In genomic region chr2:11784747-11785610, GRCh38 we compare ENCODE assay signal across 8 cellular contexts. TPM values are rescaled to one million over a fixed set of nuclear protein-coding genes. Genes with fewer than 3 reads are reported as not detected.
DNase-seq lines count a peak whose midpoint lies in the region; ATAC-seq, FAIRE-seq and TF ChIP-seq lines count a peak whose summit lies in the region.

No MANE protein-coding gene starts in this region.

- TF ChIP-seq CTCF in parathyroid adenoma (IDR thresholded peaks at IDR 0.05), result peak; percentile 73

- H3K4me1 Mint-ChIP-seq in activated naive CD8-positive, alpha-beta T cell treated with anti-CD3 and anti-CD28 coated beads for 36 hours, result no peaks in the 10 kb centered on the region

- H3K9me3 Mint-ChIP-seq in activated naive CD8-positive, alpha-beta T cell treated with anti-CD3 and anti-CD28 coated beads for 36 hours, result no peaks in the 10 kb centered on the region

- intact Hi-C loops in Right ventricle myocardium superior (cut with DNase I), result loop anchor here (5.0 kb wide), 1 partner anchor 93 kb away; no protein-coding TSS in a partner anchor

- H3K79me2 ChIP-seq in parathyroid adenoma, result peaks cover 22% of the 10 kb centered on the region

- no peak overlapping the region for H3K4me2 ChIP-seq in parathyroid adenoma (ENCODE audit: low read length)

- ATAC-seq in Right ventricle myocardium superior (ENCODE audit: poor library complexity), result peak; percentile 83
- ATAC-seq in HG03378 (IDR thresholded peaks at IDR 0.05; ENCODE audit: unreplicated experiment), result no peak
- ATAC-seq in HG02678 (IDR thresholded peaks at IDR 0.05; ENCODE audit: unreplicated experiment), result no peak

- no peak overlapping the region for H3K4me3 Mint-ChIP-seq in activated naive CD8-positive, alpha-beta T cell treated with anti-CD3 and anti-CD28 coated beads for 36 hours

- DNase-seq in GM19239 (ENCODE audit: insufficient read length, low spot score) (peak; percentile 39), SJCRH30 (peak; percentile 11 to 20), Right ventricle myocardium superior (no peak), SIG-M5 (lab: John Stamatoyannopoulos, UW) (no peak)
- peak; percentile 48 for DNase-seq in activated naive CD8-positive, alpha-beta T cell treated with anti-CD3 and anti-CD28 coated beads for 36 hours

- no peak overlapping the region for H3K27ac ChIP-seq in SJCRH30
- no peak overlapping the region for H3K27ac ChIP-seq in parathyroid adenoma

- H2AFZ ChIP-seq in parathyroid adenoma, result no peak overlapping the region

- no peaks in the 10 kb centered on the region for H3K4me1 ChIP-seq in SJCRH30
- no peaks in the 10 kb centered on the region for H3K4me1 ChIP-seq in parathyroid adenoma

- H3K27me3 Mint-ChIP-seq in activated naive CD8-positive, alpha-beta T cell treated with anti-CD3 and anti-CD28 coated beads for 36 hours, result no peaks in the 10 kb centered on the region

- H3K27me3 ChIP-seq in SJCRH30 (no peaks in the 10 kb centered on the region), parathyroid adenoma (ENCODE audit: control insufficient read depth, insufficient read depth, low read length) (no peaks in the 10 kb centered on the region)

- H3K9ac ChIP-seq in parathyroid adenoma, result no peak overlapping the region

- H3K27ac Mint-ChIP-seq in activated naive CD8-positive, alpha-beta T cell treated with anti-CD3 and anti-CD28 coated beads for 36 hours, result no peak overlapping the region

- H3K4me3 ChIP-seq in SJCRH30 (no peak overlapping the region), parathyroid adenoma (ENCODE audit: low read depth, low read length) (no peak overlapping the region)

- H3K36me3 ChIP-seq in SJCRH30 (peaks cover 53% of the 10 kb centered on the region), parathyroid adenoma (ENCODE audit: control insufficient read depth, insufficient read depth, low read length) (no peaks in the 10 kb centered on the region)

- FAIRE-seq in GM19239 (lab: Jason Lieb, UNC), result peak; percentile 66

- H3K9me3 ChIP-seq in SJCRH30 (replicated peaks), result no peaks in the 10 kb centered on the region
- no peaks in the 10 kb centered on the region for H3K9me3 ChIP-seq in parathyroid adenoma (ENCODE audit: control insufficient read depth, low read length)

- peaks cover 29% of the 10 kb centered on the region for H3K36me3 Mint-ChIP-seq in activated naive CD8-positive, alpha-beta T cell treated with anti-CD3 and anti-CD28 coated beads for 36 hours

RNA-seq across cellular contexts. Expression of gene LPIN1, which starts 38.5 kb away (rescaled TPM):
- 31.0 and 37.0 TPM in 2 replicates for total RNA-seq in SJCRH30 (2014; rRNA removed; shearing (Covaris generic))
- 10 to 100 TPM; 24.1 to 25.2 TPM for total RNA-seq in activated naive CD8-positive, alpha-beta T cell treated with anti-CD3 and anti-CD28 coated beads for 36 hours
- total RNA-seq in Right ventricle myocardium superior, result 62.4 TPM

Comparison
In these comparisons a context has a peak if more than half of its experiments do, and no peak if none do; other contexts are left out.
1. DNase-seq: peak in GM19239 (single experiment), SJCRH30 (2 of 2) and activated naive CD8-positive, alpha-beta T cell treated with anti-CD3 and anti-CD28 coated beads for 36 hours (single experiment); none in Right ventricle myocardium superior (single experiment) and SIG-M5 (single experiment).